Comparison of ENCODE assay signal across 10 cellular contexts in genomic region chr4:163663454-163664225, GRCh38.
DNase-seq lines count a peak whose midpoint lies in the region; ATAC-seq, FAIRE-seq and TF ChIP-seq lines count a peak whose summit lies in the region.
"Had no signal": no experiment of that assay in that cellular context is flagged by ENCODE, and none has a peak within 500 bp of the region (broad histone marks: within the 10 kb centered on the region; RNA-seq: fewer than 3 reads in every experiment).

No MANE protein-coding gene starts in this region.

- no peak for DNase-seq in HepG2 (ENCODE audit: low spot score)
- DNase-seq in MCF 10A (ENCODE audit: unreplicated experiment), result no peak
- no peak for DNase-seq in coronary artery (ENCODE audit: low spot score)
- DNase-seq in adrenal gland, result no peak
- no peak for DNase-seq in NCI-H1930 (lab: John Stamatoyannopoulos, UW)
- DNase-seq: uterus had no signal

- TF ChIP-seq EP300 in HepG2 (IDR thresholded peaks at IDR 0.05; ENCODE audit: low read depth in 2 of 2, low read length in 2 of 2) (no peak), HepG2 (CRISPR knock-in tag; IDR thresholded peaks at IDR 0.05; ENCODE audit: borderline replicate concordance) (no peak)

- in situ Hi-C loops in HepG2 (cut with HindIII; ENCODE audit: extremely low pct_ligation_motif_present, low pct_unique_long_range_greater_than_20kb), result loop anchor here (10.0 kb wide), 1 partner anchor 109 kb away; no protein-coding TSS in a partner anchor

- H3K79me2 ChIP-seq in HepG2 (ENCODE audit: insufficient read depth, low read length), result no peaks in the 10 kb centered on the region

- no peaks in the 10 kb centered on the region for H3K9me3 ChIP-seq in HepG2 (ENCODE audit: low read length)
- H3K9me3 ChIP-seq in adrenal gland (replicated peaks in 1 of 3), result no peaks in the 10 kb centered on the region
- H3K9me3 ChIP-seq: uterus had no signal

- POLR2A ChIA-PET in HepG2 (lab: Yijun Ruan, JAX), result no interaction called here
- POLR2A ChIA-PET in MCF 10A (lab: Yijun Ruan, JAX), result no interaction called here

- H4K20me1 ChIP-seq in HepG2 (ENCODE audit: insufficient read depth, low read length), result no peaks in the 10 kb centered on the region

- H3K4me1 ChIP-seq in HepG2 (ENCODE audit: insufficient read depth, low read length), result no peaks in the 10 kb centered on the region
- no peaks in the 10 kb centered on the region for H3K4me1 ChIP-seq in adrenal gland (replicated peaks in 1 of 2)
- H3K4me1 ChIP-seq: uterus had no signal

- H3K9me3 Mint-ChIP-seq in MCF 10A (ENCODE audit: unreplicated experiment), result no peaks in the 10 kb centered on the region

- WGBS in HepG2 (ENCODE audit: low lambda C conversion rate), result 12% methylated on average over 5 of the region's 5 CpGs
- 48 to 63% (median 56%) methylated on average over 5 of the region's 5 CpGs for WGBS in adrenal gland, 4 donors

- ATAC-seq in GM18519 (IDR thresholded peaks at IDR 0.05; ENCODE audit: low FRiP score, unreplicated experiment) (peak; percentile 75), GM21528 (IDR thresholded peaks at IDR 0.05; ENCODE audit: low FRiP score, unreplicated experiment) (peak; percentile 84), HG03280 (IDR thresholded peaks at IDR 0.05; ENCODE audit: unreplicated experiment) (peak; percentile 78), HepG2 (no peak)

- H3K4me3 Mint-ChIP-seq in MCF 10A (ENCODE audit: unreplicated experiment), result no peak overlapping the region

- H3K4me1 Mint-ChIP-seq in MCF 10A (ENCODE audit: insufficient read depth, unreplicated experiment), result no peaks in the 10 kb centered on the region

- no peak for TF ChIP-seq CTCF in HepG2 (CRISPR knock-in tag; IDR thresholded peaks at IDR 0.05)
- no peak for TF ChIP-seq CTCF in MCF 10A (IDR thresholded peaks at IDR 0.05; ENCODE audit: unreplicated experiment)
- no peak for TF ChIP-seq CTCF in coronary artery (IDR thresholded peaks at IDR 0.05)
- TF ChIP-seq CTCF in adrenal gland (IDR thresholded peaks at IDR 0.05), result no peak

- no peak overlapping the region for H2AFZ ChIP-seq in HepG2 (ENCODE audit: low read length)

- FAIRE-seq in HepG2 (lab: Jason Lieb, UNC), result no peak
- FAIRE-seq: endometrium had no signal

- CTCF ChIA-PET in HepG2 (lab: Yijun Ruan, JAX; ENCODE audit: low intra/inter-chr PET ratio, low total read pairs), result no interaction called here
- CTCF ChIA-PET in MCF 10A (lab: Yijun Ruan, JAX), result interaction anchor here (0.5 to 2.0 kb wide), 8 partner anchors 14 to 1248 kb away, joined by 3 to 8 read pairs (median 4); no protein-coding TSS in a partner anchor

- H3K27ac ChIP-seq in HepG2 (ENCODE audit: extremely low read length, insufficient read depth, low read length), result no peak overlapping the region
- no peak overlapping the region for H3K27ac ChIP-seq in coronary artery
- H3K27ac ChIP-seq in adrenal gland, result no peak overlapping the region
- H3K27ac ChIP-seq: uterus had no signal

- H3K4me3 ChIP-seq in HepG2 (replicated peaks in 1 of 3; ENCODE audit: insufficient read depth in 1 of 3, low read depth in 2 of 3, low read length in 3 of 3) (no peak overlapping the region), coronary artery (no peak overlapping the region), adrenal gland (no peak overlapping the region)
- H3K4me3 ChIP-seq: uterus had no signal

- H3K4me2 ChIP-seq in HepG2 (ENCODE audit: low read depth, low read length), result no peak overlapping the region

- intact Hi-C loops in HepG2 (cut with micrococcal nuclease; ENCODE audit: unreplicated experiment), result no loop called here
- intact Hi-C loops in MCF 10A (cut with micrococcal nuclease), result loop anchor here (2.0 kb wide), 1 partner anchor 107 kb away; no protein-coding TSS in a partner anchor
- intact Hi-C loops in adrenal gland (cut with DNase I), result no loop called here

- BruUV-seq in HepG2 (replicated peaks; lab: Mats Ljungman, UMichigan) (no TSS peak), MCF 10A (replicated peaks; lab: Mats Ljungman, UMichigan) (no TSS peak)

- H3K36me3 ChIP-seq in HepG2 (replicated peaks in 1 of 2; ENCODE audit: control insufficient read depth in 1 of 2, insufficient read depth in 2 of 2, low read length in 2 of 2) (no peaks in the 10 kb centered on the region), adrenal gland (replicated peaks in 1 of 2) (no peaks in the 10 kb centered on the region)
- H3K36me3 ChIP-seq: uterus had no signal

- no peak overlapping the region for H3K27ac Mint-ChIP-seq in MCF 10A (ENCODE audit: low read depth, unreplicated experiment)

- TF ChIP-seq RAD21 in HepG2 (CRISPR knock-in tag; IDR thresholded peaks at IDR 0.05), result no peak

- no peaks in the 10 kb centered on the region for H3K27me3 Mint-ChIP-seq in MCF 10A (ENCODE audit: insufficient read depth, unreplicated experiment)

- H3K9ac ChIP-seq in HepG2 (ENCODE audit: insufficient read depth, low read depth, low read length), result no peak overlapping the region

- H3K27me3 ChIP-seq in HepG2 (ENCODE audit: control insufficient read depth in 1 of 2, insufficient read depth in 2 of 2, low read length in 2 of 2), result no peaks in the 10 kb centered on the region
- H3K27me3 ChIP-seq in adrenal gland, result no peaks in the 10 kb centered on the region
- H3K27me3 ChIP-seq: uterus had no signal

- no peaks in the 10 kb centered on the region for H3K36me3 Mint-ChIP-seq in MCF 10A (ENCODE audit: insufficient read depth, unreplicated experiment)

- TF ChIP-seq POLR2A in HepG2 (IDR thresholded peaks at IDR 0.05; ENCODE audit: insufficient read depth in 1 of 2, low read depth in 2 of 2, low read length in 2 of 2) (no peak), adrenal gland (IDR thresholded peaks at IDR 0.05) (no peak)

TF ChIP-seq in HepG2, 621 proteins besides CTCF, POLR2A, EP300 and RAD21:
- peak; percentile 90 for TF ChIP-seq ZNF7 (CRISPR knock-in tag; IDR thresholded peaks at IDR 0.05)
- TF ChIP-seq NR2F2 (IDR thresholded peaks at IDR 0.05; ENCODE audit: borderline replicate concordance, low read depth), result no peak
